9 cellular contexts compared by ENCODE assay signal in the genomic region with DNA sequence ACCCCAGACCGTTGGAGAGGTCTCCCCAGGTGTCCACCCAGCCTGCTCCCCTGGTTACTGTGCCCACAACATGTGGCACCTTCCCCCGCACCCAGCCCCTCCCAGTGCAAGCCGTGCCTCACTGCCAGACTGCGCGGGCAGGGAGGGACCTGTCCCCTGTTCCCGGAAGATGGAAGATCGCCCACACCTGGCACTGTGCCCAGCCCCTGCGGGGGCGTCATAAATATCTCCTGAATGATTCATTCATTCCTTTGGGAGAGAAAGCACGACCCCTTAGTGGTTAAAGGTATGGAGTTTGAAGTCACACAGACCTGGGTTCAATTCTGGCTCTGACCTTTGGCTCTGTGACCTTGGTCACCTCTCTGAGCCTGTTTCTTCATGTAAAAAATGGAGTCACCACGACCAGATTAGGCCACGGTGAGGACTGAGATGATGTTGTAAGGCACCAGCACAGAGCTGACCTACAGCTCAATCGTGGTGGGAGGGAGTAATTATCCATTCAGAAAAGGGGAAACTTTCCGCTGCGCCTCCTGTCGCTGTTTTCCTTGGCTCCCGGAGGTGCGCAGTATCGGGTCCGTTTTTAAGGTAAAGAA. TPM values are rescaled to one million over a fixed set of nuclear protein-coding genes. Genes with fewer than 3 reads are reported as not detected.
DNase-seq lines count a peak whose midpoint lies in the region; ATAC-seq and TF ChIP-seq lines count a peak whose summit lies in the region.
"Had no signal": no experiment of that assay in that cellular context is flagged by ENCODE, and none has a peak within 500 bp of the region (broad histone marks: within the 10 kb centered on the region; RNA-seq: fewer than 3 reads in every experiment).

No MANE protein-coding gene starts in this region.

- DNase-seq in activated CD8-positive, alpha-beta memory T cell treated with anti-CD3 and anti-CD28 coated beads, Interleukin-2, amount 10 ng/mL, durations not matched to agents 7 days and 5 days: no peak
- DNase-seq in activated CD8-positive, alpha-beta memory T cell treated with anti-CD3 and anti-CD28 coated beads, Interleukin-2, amount 50 U/mL, for 48 hours: no peak
- DNase-seq in adrenal gland (peak; percentile 47 to 79 (median 56)), immature natural killer cell (no peak), GM20000 (ENCODE audit: low spot score) (no peak), retina (no peak), SIG-M5 (lab: John Stamatoyannopoulos, UW) (no peak)

- H3K9ac ChIP-seq in subcutaneous abdominal adipose tissue (ENCODE audit: low read length in 5 of 5): no peak overlapping the region

- no peak for TF ChIP-seq POLR2A in adrenal gland (IDR thresholded peaks at IDR 0.05)

- peaks cover 0 to 10% of the 10 kb centered on the region in 2 donors for H3K4me1 ChIP-seq in adrenal gland (replicated peaks in 1 of 2)
- peaks cover 2 to 20% (median 18%) of the 10 kb centered on the region in 5 donors for H3K4me1 ChIP-seq in subcutaneous abdominal adipose tissue (ENCODE audit: control insufficient read depth in 5 of 5, insufficient read depth in 5 of 5, low read length in 5 of 5)

- H3K36me3 ChIP-seq in adrenal gland (replicated peaks in 1 of 2) (no peaks in the 10 kb centered on the region), subcutaneous abdominal adipose tissue (ENCODE audit: control insufficient read depth in 5 of 5, insufficient read depth in 5 of 5, low read length in 5 of 5) (no peaks in the 10 kb centered on the region)

- H3K27me3 Mint-ChIP-seq in activated CD8-positive, alpha-beta memory T cell treated with anti-CD3 and anti-CD28 coated beads, Interleukin-2, amount 10 ng/mL, durations not matched to agents 7 days and 5 days: peaks cover 60% of the 10 kb centered on the region
- H3K27me3 Mint-ChIP-seq in immature natural killer cell (ENCODE audit: low read depth in 3 of 3): peaks cover 16 to 29% (median 26%) of the 10 kb centered on the region in 3 donors

- intact Hi-C loops in adrenal gland (cut with DNase I): no loop called here

- TF ChIP-seq CTCF in adrenal gland (IDR thresholded peaks at IDR 0.05): no peak
- TF ChIP-seq CTCF in GM20000 (IDR thresholded peaks at IDR 0.05; ENCODE audit: extremely low read depth, missing control alignments): no peak

- no peaks in the 10 kb centered on the region for H3K9me3 ChIP-seq in adrenal gland (replicated peaks in 1 of 3)
- no peaks in the 10 kb centered on the region for H3K9me3 ChIP-seq in subcutaneous abdominal adipose tissue (ENCODE audit: control insufficient read depth in 5 of 5, low read length in 5 of 5)

- H3K9me3 Mint-ChIP-seq in activated CD8-positive, alpha-beta memory T cell treated with anti-CD3 and anti-CD28 coated beads, Interleukin-2, amount 10 ng/mL, durations not matched to agents 7 days and 5 days (ENCODE audit: low read depth): no peaks in the 10 kb centered on the region
- no peaks in the 10 kb centered on the region for H3K9me3 Mint-ChIP-seq in immature natural killer cell

- no peaks in the 10 kb centered on the region for H3K27me3 ChIP-seq in adrenal gland
- H3K27me3 ChIP-seq in subcutaneous abdominal adipose tissue (ENCODE audit: control insufficient read depth in 5 of 5, insufficient read depth in 4 of 5, low read length in 5 of 5): peaks cover 0 to 20% (median 10%) of the 10 kb centered on the region in 5 donors

- ATAC-seq in activated CD8-positive, alpha-beta memory T cell treated with anti-CD3 and anti-CD28 coated beads, Interleukin-2, amount 10 ng/mL, durations not matched to agents 7 days and 5 days: no peak

- H3K36me3 Mint-ChIP-seq in activated CD8-positive, alpha-beta memory T cell treated with anti-CD3 and anti-CD28 coated beads, Interleukin-2, amount 10 ng/mL, durations not matched to agents 7 days and 5 days: peaks cover 2% of the 10 kb centered on the region
- H3K36me3 Mint-ChIP-seq in immature natural killer cell: peaks cover 0 to 3% (median 0%) of the 10 kb centered on the region in 3 donors

- WGBS in adrenal gland, 4 donors: 11 to 23% (median 18%) methylated on average over 10 to 20 of the region's 20 CpGs

- H3K4me3 ChIP-seq in adrenal gland (peak overlapping the region in 1 of 4 donors; percentile 58), subcutaneous abdominal adipose tissue (ENCODE audit: low read depth in 1 of 5, low read length in 5 of 5) (peak overlapping the region; percentile 32 to 67 (median 44))

- CTCF ChIA-PET in activated CD8-positive, alpha-beta memory T cell treated with anti-CD3 and anti-CD28 coated beads, Interleukin-2, amount 10 ng/mL, durations not matched to agents 7 days and 5 days (lab: Charles Lee): interaction anchor here (0.6 to 1.1 kb wide), 2 partner anchors 9 to 33 kb away, joined by 3 to 4 read pairs; no protein-coding TSS in a partner anchor

- H3K4me1 Mint-ChIP-seq in activated CD8-positive, alpha-beta memory T cell treated with anti-CD3 and anti-CD28 coated beads, Interleukin-2, amount 10 ng/mL, durations not matched to agents 7 days and 5 days: peaks cover 29% of the 10 kb centered on the region
- peaks cover 26 to 31% of the 10 kb centered on the region in 2 donors for H3K4me1 Mint-ChIP-seq in immature natural killer cell

- H3K4me3 Mint-ChIP-seq in activated CD8-positive, alpha-beta memory T cell treated with anti-CD3 and anti-CD28 coated beads, Interleukin-2, amount 10 ng/mL, durations not matched to agents 7 days and 5 days: peak overlapping the region; percentile 6
- H3K4me3 Mint-ChIP-seq in immature natural killer cell: peak overlapping the region; percentile 58 to 84 (median 71)

- H3K27ac ChIP-seq in adrenal gland (peak overlapping the region in 1 of 5 donors; percentile 20), subcutaneous abdominal adipose tissue (ENCODE audit: low read depth, low read length) (no peak overlapping the region)

- H3K27ac Mint-ChIP-seq in activated CD8-positive, alpha-beta memory T cell treated with anti-CD3 and anti-CD28 coated beads, Interleukin-2, amount 10 ng/mL, durations not matched to agents 7 days and 5 days: no peak overlapping the region
- H3K27ac Mint-ChIP-seq in immature natural killer cell: no peak overlapping the region

RNA-seq across cellular contexts. Expression of a gene that starts 0.5 kb away (rescaled TPM):
- not detected for total RNA-seq in activated CD8-positive, alpha-beta memory T cell treated with anti-CD3 and anti-CD28 coated beads, Interleukin-2, amount 10 ng/mL, durations not matched to agents 7 days and 5 days
- total RNA-seq in adrenal gland: 10 to 100 TPM in 1 of 8 donors, 1 to 10 TPM in 7; 1.0 to 55.6 (median 2.9) TPM
- polyA plus RNA-seq in adrenal gland (10 to 100 TPM in 1 of 3 donors, 1 to 10 TPM in 2; 7.2 to 20.3 (median 7.9) TPM), immature natural killer cell (not detected)
- total RNA-seq: T-helper 2 cell treated with Interferon-gamma antibody and Interleukin-4, amounts not matched to agents 100 ng/mL and 5 ng/mL, for 36 hours had no signal

RNA-seq across cellular contexts. Expression of a gene that starts 34.2 kb away (rescaled TPM):
- under 1 TPM; 0.52 to 0.79 TPM for total RNA-seq in activated CD8-positive, alpha-beta memory T cell treated with anti-CD3 and anti-CD28 coated beads, Interleukin-2, amount 10 ng/mL, durations not matched to agents 7 days and 5 days
- total RNA-seq in adrenal gland: 10 to 100 TPM in 1 of 8 donors, 1 to 10 TPM in 7; 1.3 to 10.9 (median 2.6) TPM
- polyA plus RNA-seq in adrenal gland: 1 to 10 TPM; 1.8 to 9.9 (median 4.1) TPM
- polyA plus RNA-seq in immature natural killer cell: not detected
- total RNA-seq: T-helper 2 cell treated with Interferon-gamma antibody and Interleukin-4, amounts not matched to agents 100 ng/mL and 5 ng/mL, for 36 hours had no signal

RNA-seq across cellular contexts. Expression of a gene that starts 47.3 kb away (rescaled TPM):
- total RNA-seq in activated CD8-positive, alpha-beta memory T cell treated with anti-CD3 and anti-CD28 coated beads, Interleukin-2, amount 10 ng/mL, durations not matched to agents 7 days and 5 days: not detected
- 10 to 100 TPM in 1 of 8 donors, 1 to 10 TPM in 1, under 1 TPM in 5, not detected in 1; 0.25 to 29.9 (median 0.54) TPM for total RNA-seq in adrenal gland
- polyA plus RNA-seq in adrenal gland: 1 to 10 TPM; 1.4 to 6.7 (median 2.7) TPM
- not detected for polyA plus RNA-seq in immature natural killer cell
- total RNA-seq: T-helper 2 cell treated with Interferon-gamma antibody and Interleukin-4, amounts not matched to agents 100 ng/mL and 5 ng/mL, for 36 hours had no signal

Comparison
In these comparisons a context has a peak if more than half of its experiments do, and no peak if none do; other contexts are left out.
1. DNase-seq: peak in adrenal gland (7 of 7); none in activated CD8-positive, alpha-beta memory T cell treated with anti-CD3 and anti-CD28 coated beads, Interleukin-2, amount 10 ng/mL, durations not matched to agents 7 days and 5 days (single experiment), activated CD8-positive, alpha-beta memory T cell treated with anti-CD3 and anti-CD28 coated beads, Interleukin-2, amount 50 U/mL, for 48 hours (single experiment), immature natural killer cell (0 of 3), GM20000 (single experiment), retina (single experiment) and SIG-M5 (single experiment).